10 cellular contexts compared by ENCODE assay signal in the genomic region with DNA sequence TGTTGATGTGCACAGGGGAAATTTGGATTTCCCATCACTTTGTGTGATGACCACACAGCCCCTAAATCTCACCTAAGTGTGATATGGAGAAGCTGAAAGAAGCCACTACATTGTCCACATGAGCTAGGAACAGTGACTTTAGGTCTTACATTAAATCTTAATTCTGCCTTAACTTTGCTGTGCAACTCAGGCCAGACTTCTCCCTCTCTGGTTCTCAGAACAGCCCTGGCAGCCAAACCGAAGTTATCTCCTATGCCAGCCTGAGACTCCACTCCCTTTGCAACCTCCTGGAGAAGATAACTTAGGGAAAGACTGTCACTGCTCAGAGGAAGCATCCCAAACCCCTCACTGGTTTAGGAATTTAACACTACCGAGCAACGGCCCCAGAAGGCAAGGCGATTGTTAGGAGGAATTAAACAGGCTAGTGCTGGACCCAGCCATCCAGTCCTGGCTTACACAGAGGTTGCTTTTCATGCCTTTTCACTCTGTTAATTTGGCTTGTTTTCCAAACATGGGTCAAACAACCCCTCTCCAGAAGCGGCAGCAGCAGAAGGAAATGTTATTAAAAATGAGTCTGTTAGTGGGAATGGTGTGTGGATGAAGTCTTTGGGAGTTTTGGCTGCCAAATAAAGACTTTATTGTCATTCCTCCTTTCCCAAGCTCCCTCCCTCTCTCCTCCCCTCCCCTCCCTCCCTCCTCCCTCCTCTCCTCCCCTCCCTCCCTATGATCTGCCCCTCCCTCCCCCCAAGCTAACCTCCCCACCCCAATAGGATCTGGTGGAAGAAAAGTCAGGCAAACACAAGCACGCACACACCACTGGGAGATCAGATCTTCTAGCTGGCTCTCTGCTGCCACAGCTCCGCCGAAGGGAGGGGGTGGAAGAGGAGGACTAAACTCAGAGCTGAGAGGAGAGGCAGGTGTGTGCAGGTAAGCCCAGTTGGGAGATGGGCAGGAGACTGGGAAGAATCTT. TPM values are rescaled to one million over a fixed set of nuclear protein-coding genes. Genes with fewer than 3 reads are reported as not detected.
DNase-seq lines count a peak whose midpoint lies in the region; ATAC-seq and TF ChIP-seq lines count a peak whose summit lies in the region.
"Had no signal": no experiment of that assay in that cellular context is flagged by ENCODE, and none has a peak within 500 bp of the region (broad histone marks: within the 10 kb centered on the region; RNA-seq: fewer than 3 reads in every experiment).

A gene (plus strand): TSS at position 795 of the 970 bp plus-strand sequence. CDS start 7,379 bp downstream, outside the sequence.

- POLR2A ChIA-PET in HEK293T (lab: Yijun Ruan, JAX): interaction anchor here (2.7 kb wide), 1 partner anchor 12 kb away, joined by 8 read pairs; no protein-coding TSS in a partner anchor

- H3K9ac ChIP-seq in skeletal muscle tissue (ENCODE audit: low read depth in 1 of 3, low read length in 3 of 3): peak within 1 kb of the TSS; percentile 29 to 63 (median 33)

- H3K9me3 ChIP-seq in skeletal muscle tissue (ENCODE audit: control insufficient read depth in 3 of 3, low read length in 3 of 3): no peaks in the 10 kb centered on the region

- DNase-seq in HCEC 1CT (peak; percentile 15), hepatic stellate cell (ENCODE audit: low spot score) (peak; percentile 85), immature natural killer cell (no peak), HEK293T (ENCODE audit: extremely low spot score) (no peak)
- DNase-seq in activated T-cell treated with anti-CD3 and anti-CD28 coated beads, Interleukin-2, amount 50 U/mL, for 1 hour: no peak

- no peaks in the 10 kb centered on the region for H3K9me3 Mint-ChIP-seq in immature natural killer cell
- H3K9me3 Mint-ChIP-seq: memory B cell; T-helper 1 cell treated with Interleukin-12 subunit alpha and Interleukin-12 subunit beta and Interleukin-4 antibody, amounts not matched to agents 30 μg/mL and 1 μg/mL, for 36 hours had no signal

- CTCF ChIA-PET in HEK293T (lab: Yijun Ruan, JAX): interaction anchor here (0.7 kb wide), 1 partner anchor 135 kb away, joined by 5 read pairs; no protein-coding TSS in a partner anchor

- TF ChIP-seq CTCF in VCaP (conservative IDR thresholded peaks at IDR 0.05): no peak; the same call in 1 of the 2 replicates

- H3K27ac ChIP-seq in VCaP: peak within 1 kb of the TSS; percentile 45
- H3K27ac ChIP-seq in skeletal muscle tissue (ENCODE audit: low read depth, low read length): peak within 1 kb of the TSS; percentile 34

- H3K36me3 Mint-ChIP-seq in immature natural killer cell: no peaks in the 10 kb centered on the region
- H3K36me3 Mint-ChIP-seq: memory B cell had no signal

- no peak within 1 kb of the TSS for H3K27ac Mint-ChIP-seq in immature natural killer cell
- H3K27ac Mint-ChIP-seq: memory B cell; T-helper 1 cell treated with Interleukin-12 subunit alpha and Interleukin-12 subunit beta and Interleukin-4 antibody, amounts not matched to agents 30 μg/mL and 1 μg/mL, for 36 hours had no signal

- no peak within 1 kb of the TSS for H3K4me3 Mint-ChIP-seq in immature natural killer cell
- H3K4me3 Mint-ChIP-seq: memory B cell; T-helper 1 cell treated with Interleukin-12 subunit alpha and Interleukin-12 subunit beta and Interleukin-4 antibody, amounts not matched to agents 30 μg/mL and 1 μg/mL, for 36 hours had no signal

- no peak for ATAC-seq in GM19397 (IDR thresholded peaks at IDR 0.05; ENCODE audit: unreplicated experiment)

- peaks cover 5 to 8% (median 7%) of the 10 kb centered on the region in 3 donors for H3K27me3 Mint-ChIP-seq in immature natural killer cell (ENCODE audit: low read depth in 3 of 3)

- peaks cover 4 to 11% (median 8%) of the 10 kb centered on the region in 3 donors for H3K27me3 ChIP-seq in skeletal muscle tissue (ENCODE audit: control insufficient read depth in 3 of 3, insufficient read depth in 3 of 3, low read length in 3 of 3)

- no peaks in the 10 kb centered on the region for H3K36me3 ChIP-seq in skeletal muscle tissue (ENCODE audit: control insufficient read depth in 3 of 3, insufficient read depth in 3 of 3, low read length in 3 of 3)

- no peaks in the 10 kb centered on the region for H3K4me1 Mint-ChIP-seq in immature natural killer cell
- H3K4me1 Mint-ChIP-seq: memory B cell had no signal

- peak within 1 kb of the TSS; percentile 33 to 55 (median 36) for H3K4me3 ChIP-seq in skeletal muscle tissue (ENCODE audit: low read length in 3 of 3)

- peaks cover 3 to 12% (median 9%) of the 10 kb centered on the region in 3 donors for H3K4me1 ChIP-seq in skeletal muscle tissue (ENCODE audit: control insufficient read depth in 3 of 3, insufficient read depth in 3 of 3, low read length in 3 of 3)

TF ChIP-seq in HEK293T, 16 proteins besides CTCF, POLR2A, EP300 and RAD21:
- TF ChIP-seq FOXK2 (IDR thresholded peaks at IDR 0.05) (no peak), BHLHE40 (IDR thresholded peaks at IDR 0.05; ENCODE audit: borderline replicate concordance) (no peak), LEF1 (IDR thresholded peaks at IDR 0.05; ENCODE audit: borderline replicate concordance) (no peak), SUZ12 (IDR thresholded peaks at IDR 0.05) (no peak), ZNF384 (IDR thresholded peaks at IDR 0.05) (no peak)
- TF ChIP-seq, protein P1, sequence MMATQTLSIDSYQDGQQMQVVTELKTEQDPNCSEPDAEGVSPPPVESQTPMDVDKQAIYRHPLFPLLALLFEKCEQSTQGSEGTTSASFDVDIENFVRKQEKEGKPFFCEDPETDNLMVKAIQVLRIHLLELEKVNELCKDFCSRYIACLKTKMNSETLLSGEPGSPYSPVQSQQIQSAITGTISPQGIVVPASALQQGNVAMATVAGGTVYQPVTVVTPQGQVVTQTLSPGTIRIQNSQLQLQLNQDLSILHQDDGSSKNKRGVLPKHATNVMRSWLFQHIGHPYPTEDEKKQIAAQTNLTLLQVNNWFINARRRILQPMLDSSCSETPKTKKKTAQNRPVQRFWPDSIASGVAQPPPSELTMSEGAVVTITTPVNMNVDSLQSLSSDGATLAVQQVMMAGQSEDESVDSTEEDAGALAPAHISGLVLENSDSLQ (IDR thresholded peaks at IDR 0.05): no peak

RNA-seq across cellular contexts. Expression of the gene that starts here (rescaled TPM):
- 1.0 TPM for total RNA-seq in skeletal muscle tissue
- polyA plus RNA-seq in immature natural killer cell: not detected

Comparison
In these comparisons a context has a peak if more than half of its experiments do, and no peak if none do; other contexts are left out.
1. DNase-seq: peak in HCEC 1CT (single experiment) and hepatic stellate cell (single experiment); none in activated T-cell treated with anti-CD3 and anti-CD28 coated beads, Interleukin-2, amount 50 U/mL, for 1 hour (single experiment), immature natural killer cell (0 of 3) and HEK293T (single experiment).